25 cellular contexts compared by ENCODE assay signal in genomic region chr16:80619824-80620223, GRCh38.
A peak's percentile ranks its signal among the peaks of the same experiment; 100 is the strongest.
DNase-seq lines count a peak whose midpoint lies in the region; ATAC-seq, FAIRE-seq and TF ChIP-seq lines count a peak whose summit lies in the region.
"Had no signal": no experiment of that assay in that cellular context is flagged by ENCODE, and none has a peak within 500 bp of the region (broad histone marks: within the 10 kb centered on the region; RNA-seq: fewer than 3 reads in every experiment).

No MANE protein-coding gene starts in this region.

- no peaks in the 10 kb centered on the region for H3F3A ChIP-seq in PC-9 (ENCODE audit: insufficient read depth, low read depth)

- H3K27ac ChIP-seq in PC-9 (no peak overlapping the region), foreskin keratinocyte (peak overlapping the region; percentile 28)
- H3K27ac ChIP-seq: C4-2B, HL-60, left lung, parathyroid adenoma, SJSA1 had no signal

- peaks cover 46% of the 10 kb centered on the region for H3K27me3 ChIP-seq in PC-9 (ENCODE audit: insufficient read depth, low read depth)
- no peaks in the 10 kb centered on the region for H3K27me3 ChIP-seq in foreskin keratinocyte
- H3K27me3 ChIP-seq: left lung, SJSA1 had no signal

- H3K4me1 ChIP-seq in PC-9 (replicated peaks; ENCODE audit: insufficient read depth) (no peaks in the 10 kb centered on the region), foreskin keratinocyte (peaks cover 13% of the 10 kb centered on the region)
- H3K4me1 ChIP-seq: left lung, SJSA1 had no signal

- H3K9me2 ChIP-seq in PC-9 (ENCODE audit: insufficient read depth) = no peaks in the 10 kb centered on the region

- H3K4me3 ChIP-seq in PC-9 = no peak overlapping the region
- H3K4me3 ChIP-seq: left lung, SJSA1 had no signal

- no TSS peak for BruUV-seq in PC-9 (replicated peaks; lab: Mats Ljungman, UMichigan)

- H3K9me3 ChIP-seq in PC-9 (ENCODE audit: insufficient read depth, low read depth) = no peaks in the 10 kb centered on the region
- H3K9me3 ChIP-seq: SJSA1 had no signal

- FAIRE-seq in GM19239 (lab: Jason Lieb, UNC) = no peak
- FAIRE-seq: GM18507, HepG2, RCC 7860 had no signal

- no peaks in the 10 kb centered on the region for H3K36me3 ChIP-seq in PC-9 (ENCODE audit: low read depth)
- H3K36me3 ChIP-seq: SJSA1 had no signal

- DNase-seq in H4 (ENCODE audit: low spot score) = peak; percentile 44
- peak; percentile 10 to 56 for DNase-seq in PC-9
- peak; percentile 74 to 85 for DNase-seq in foreskin keratinocyte
- no peak for DNase-seq in GM19239 (ENCODE audit: insufficient read length, low spot score)
- no peak for DNase-seq in NCI-H146 treated with DMSO at 0.1 percent for 48 hours (lab: John Stamatoyannopoulos, UW; ENCODE audit: unreplicated experiment)
- DNase-seq: activated CD4-positive, alpha-beta T cell treated with anti-CD3 and anti-CD28 coated beads for 48 hours; activated T-cell treated with anti-CD3 and anti-CD28 coated beads for 4 hours; amniotic stem cell; DMS79 treated with DMSO at 0.1 percent for 48 hours; GOT3; left lung; NCI-H146; NCI-H748 treated with DMSO at 0.1 percent for 48 hours; right cardiac atrium; stimulated activated CD4-positive, alpha-beta T cell treated with anti-CD3 and anti-CD28 coated beads, Interleukin-1b, Interleukin-23, amount 100 ng/mL, for 48 hours; T1000 had no signal

- H3K4me2 ChIP-seq in PC-9 = no peak overlapping the region

- ATAC-seq in foreskin keratinocyte (peak; percentile 85), HG02763 (IDR thresholded peaks at IDR 0.05; ENCODE audit: unreplicated experiment) (no peak), GM18867 (IDR thresholded peaks at IDR 0.05; ENCODE audit: unreplicated experiment) (no peak)
- ATAC-seq: HepG2, left lung, right cardiac atrium had no signal

- no peaks in the 10 kb centered on the region for H4K20me1 ChIP-seq in PC-9 (ENCODE audit: insufficient read depth)

- intact Hi-C loops in PC-9 (cut with micrococcal nuclease; ENCODE audit: unreplicated experiment) = no loop called here

- no peak overlapping the region for H2AFZ ChIP-seq in PC-9
- H2AFZ ChIP-seq: parathyroid adenoma had no signal

- no peak for TF ChIP-seq CTCF in PC-9 (conservative IDR thresholded peaks at IDR 0.05)
- peak; percentile 12 for TF ChIP-seq CTCF in foreskin keratinocyte (conservative IDR thresholded peaks at IDR 0.05)

- POLR2A ChIA-PET in PC-9 (lab: Charles Lee; ENCODE audit: unreplicated experiment) = no interaction called here

- H3K79me2 ChIP-seq in PC-9 (ENCODE audit: low read depth) = no peaks in the 10 kb centered on the region
- H3K79me2 ChIP-seq: parathyroid adenoma had no signal

- CTCF ChIA-PET in PC-9 (lab: Charles Lee) = no interaction called here

Comparison
In these comparisons a context has a peak if more than half of its experiments do, and no peak if none do; other contexts are left out.
1. DNase-seq: peak in H4 (single experiment), PC-9 (2 of 2) and foreskin keratinocyte (2 of 2); none in GM19239 (single experiment) and NCI-H146 treated with DMSO at 0.1 percent for 48 hours (single experiment).